8 cellular contexts compared by ENCODE assay signal in genomic region chr2:231677632-231678104, GRCh38. TPM values are rescaled to one million over a fixed set of nuclear protein-coding genes. Genes with fewer than 3 reads are reported as not detected.
A peak's percentile ranks its signal among the peaks of the same experiment; 100 is the strongest.
DNase-seq lines count a peak whose midpoint lies in the region; ATAC-seq and TF ChIP-seq lines count a peak whose summit lies in the region.

No MANE protein-coding gene starts in this region.

- peaks cover 5% of the 10 kb centered on the region for H3K4me1 ChIP-seq in CD8-positive, alpha-beta T cell (ENCODE audit: insufficient read depth, low read length)

- no peaks in the 10 kb centered on the region for H3K36me3 ChIP-seq in CD8-positive, alpha-beta T cell (ENCODE audit: insufficient read depth, low read length)

- no peak overlapping the region for H3K4me3 ChIP-seq in CD8-positive, alpha-beta T cell (ENCODE audit: low read depth, low read length)

- peak; percentile 74 to 90 (median 81) for DNase-seq in CD8-positive, alpha-beta T cell
- peak; percentile 85 for DNase-seq in HK-2 (ENCODE audit: unreplicated experiment)
- peak; percentile 53 for DNase-seq in NCI-H82 treated with DMSO at 0.1 percent for 48 hours (lab: John Stamatoyannopoulos, UW; ENCODE audit: unreplicated experiment)
- peak; percentile 90 to 92 for DNase-seq in activated CD4-positive, alpha-beta T cell treated with anti-CD3 and anti-CD28 coated beads, Interleukin-2, amount 50 U/mL, for 48 hours
- peak; percentile 84 for DNase-seq in ecto neural progenitor cell (ENCODE audit: low spot score)
- peak; percentile 86 to 88 for DNase-seq in memory B cell (ENCODE audit: low spot score in 2 of 2)
- DNase-seq in stimulated activated CD8-positive, alpha-beta memory T cell treated with anti-CD3 and anti-CD28 coated beads, Interleukin-2, amount 100 ng/mL, for 48 hours (ENCODE audit: low read depth in 2 of 2) = peak; percentile 61 to 76

- no peak overlapping the region for H3K27ac ChIP-seq in CD8-positive, alpha-beta T cell (ENCODE audit: low read depth, low read length)

- H3K27me3 ChIP-seq in CD8-positive, alpha-beta T cell (ENCODE audit: insufficient read depth, low read length) = peaks cover 6% of the 10 kb centered on the region

- POLR2A ChIA-PET in CD8-positive, alpha-beta T cell (lab: Charles Lee) = interaction anchor here (0.7 to 2.9 kb wide), 5 partner anchors 29 to 133 kb away, joined by 3 to 29 read pairs (median 5); partner anchors contain the start of gene PTMA

- peaks cover 18% of the 10 kb centered on the region for H3K27me3 Mint-ChIP-seq in CD8-positive, alpha-beta T cell (ENCODE audit: low read depth)
- H3K27me3 Mint-ChIP-seq in memory B cell = no peaks in the 10 kb centered on the region

- no peaks in the 10 kb centered on the region for H3K36me3 Mint-ChIP-seq in CD8-positive, alpha-beta T cell
- H3K36me3 Mint-ChIP-seq in memory B cell = no peaks in the 10 kb centered on the region

- CTCF ChIA-PET in CD8-positive, alpha-beta T cell (lab: Charles Lee) = interaction anchor here (0.7 to 26.7 kb wide), 31 partner anchors 10 to 683 kb away, joined by 3 to 783 read pairs (median 5); partner anchors contain the start of genes NCL and PTMA

- H3K4me1 Mint-ChIP-seq in CD8-positive, alpha-beta T cell (ENCODE audit: low read depth) = peaks cover 6% of the 10 kb centered on the region
- peaks cover 45% of the 10 kb centered on the region for H3K4me1 Mint-ChIP-seq in memory B cell

- no peaks in the 10 kb centered on the region for H3K9me3 Mint-ChIP-seq in CD8-positive, alpha-beta T cell
- H3K9me3 Mint-ChIP-seq in memory B cell = no peaks in the 10 kb centered on the region

- no peak overlapping the region for H3K27ac Mint-ChIP-seq in CD8-positive, alpha-beta T cell
- H3K27ac Mint-ChIP-seq in memory B cell = peak overlapping the region; percentile 5

- no peaks in the 10 kb centered on the region for H3K9me3 ChIP-seq in CD8-positive, alpha-beta T cell (ENCODE audit: low read length)

- no peak overlapping the region for H3K4me3 Mint-ChIP-seq in CD8-positive, alpha-beta T cell
- no peak overlapping the region for H3K4me3 Mint-ChIP-seq in memory B cell

- TF ChIP-seq CTCF in CD8-positive, alpha-beta T cell (IDR thresholded peaks at IDR 0.05) = peak; percentile 92

- peak; percentile 87 for ATAC-seq in CD8-positive, alpha-beta T cell
- ATAC-seq in memory B cell (ENCODE audit: low read depth) (peak; percentile 26), GM18858 (IDR thresholded peaks at IDR 0.05; ENCODE audit: unreplicated experiment) (no peak)

- intact Hi-C loops in CD8-positive, alpha-beta T cell (cut with DNase I, micrococcal nuclease) = loop anchor here (1.0 to 5.0 kb wide), 3 partner anchors 15 to 105 kb away; partner anchors contain the start of gene PDE6D (in 1 of the 2)

RNA-seq across cellular contexts. Expression of gene PTMA, which starts 30.7 kb away (rescaled TPM):
- total RNA-seq in CD8-positive, alpha-beta T cell = 1,000 to 10,000 TPM; 1,661 to 1,675 TPM
